ENCODE assay signal across 14 cellular contexts in genomic region chr3:197308591-197308990, GRCh38. TPM values are rescaled to one million over a fixed set of nuclear protein-coding genes. Genes with fewer than 3 reads are reported as not detected.
A peak's percentile ranks its signal among the peaks of the same experiment; 100 is the strongest.
DNase-seq lines count a peak whose midpoint lies in the region; ATAC-seq, FAIRE-seq and TF ChIP-seq lines count a peak whose summit lies in the region.
"Had no signal": no experiment of that assay in that cellular context is flagged by ENCODE, and none has a peak within 500 bp of the region (broad histone marks: within the 10 kb centered on the region; RNA-seq: fewer than 3 reads in every experiment).

No MANE protein-coding gene starts in this region.

- FAIRE-seq in HTR-8/SVneo (lab: Jason Lieb, UNC): no peak

- no peaks in the 10 kb centered on the region for H3K9me3 Mint-ChIP-seq in activated T-helper 1 cell treated with anti-CD3 and anti-CD28 coated beads, Interleukin-12 subunit alpha, Interleukin-12 subunit beta, Interleukin-2, Interleukin-4 antibody, amounts not matched to agents 30 ng/mL and 10 ng/mL and 1 ng/mL, durations not matched to agents 14 hours and 24 hours and 36 hours
- H3K9me3 Mint-ChIP-seq: stimulated activated naive CD8-positive, alpha-beta T cell treated with anti-CD3 and anti-CD28 coated beads, Interleukin-15, Interleukin-2, amounts not matched to agents 100 ng/mL and 50 ng/mL, for 24 hours had no signal

- no peak overlapping the region for H3K4me3 Mint-ChIP-seq in activated T-helper 1 cell treated with anti-CD3 and anti-CD28 coated beads, Interleukin-12 subunit alpha, Interleukin-12 subunit beta, Interleukin-2, Interleukin-4 antibody, amounts not matched to agents 30 ng/mL and 10 ng/mL and 1 ng/mL, durations not matched to agents 14 hours and 24 hours and 36 hours
- H3K4me3 Mint-ChIP-seq: activated B cell treated with CpG ODN at 0.5 μM for 24 hours; B cell; naive B cell; stimulated activated naive CD8-positive, alpha-beta T cell treated with anti-CD3 and anti-CD28 coated beads, Interleukin-15, Interleukin-2, amounts not matched to agents 100 ng/mL and 50 ng/mL, for 24 hours had no signal

- ATAC-seq in left ventricle myocardium superior: peak; percentile 22
- ATAC-seq in HG03460 (IDR thresholded peaks at IDR 0.05; ENCODE audit: unreplicated experiment): no peak
- ATAC-seq in GM18907 (IDR thresholded peaks at IDR 0.05; ENCODE audit: unreplicated experiment): no peak

- H3K27ac Mint-ChIP-seq in activated T-helper 1 cell treated with anti-CD3 and anti-CD28 coated beads, Interleukin-12 subunit alpha, Interleukin-12 subunit beta, Interleukin-2, Interleukin-4 antibody, amounts not matched to agents 30 ng/mL and 10 ng/mL and 1 ng/mL, durations not matched to agents 14 hours and 24 hours and 36 hours: peak overlapping the region; percentile 50
- H3K27ac Mint-ChIP-seq: activated B cell treated with CpG ODN at 0.5 μM for 24 hours; B cell; stimulated activated naive CD8-positive, alpha-beta T cell treated with anti-CD3 and anti-CD28 coated beads, Interleukin-15, Interleukin-2, amounts not matched to agents 100 ng/mL and 50 ng/mL, for 24 hours had no signal

- H3K9me3 ChIP-seq in uterus: no peaks in the 10 kb centered on the region
- H3K9me3 ChIP-seq: HAP-1 had no signal

- peaks cover 48% of the 10 kb centered on the region for H3K4me1 Mint-ChIP-seq in activated T-helper 1 cell treated with anti-CD3 and anti-CD28 coated beads, Interleukin-12 subunit alpha, Interleukin-12 subunit beta, Interleukin-2, Interleukin-4 antibody, amounts not matched to agents 30 ng/mL and 10 ng/mL and 1 ng/mL, durations not matched to agents 14 hours and 24 hours and 36 hours (ENCODE audit: low read depth)
- H3K4me1 Mint-ChIP-seq: naive B cell had no signal

- peaks cover 8% of the 10 kb centered on the region for H3K27me3 Mint-ChIP-seq in activated T-helper 1 cell treated with anti-CD3 and anti-CD28 coated beads, Interleukin-12 subunit alpha, Interleukin-12 subunit beta, Interleukin-2, Interleukin-4 antibody, amounts not matched to agents 30 ng/mL and 10 ng/mL and 1 ng/mL, durations not matched to agents 14 hours and 24 hours and 36 hours (ENCODE audit: insufficient read depth)

- peaks cover 0 to 4% of the 10 kb centered on the region in 2 donors for H3K4me1 ChIP-seq in uterus

- no peaks in the 10 kb centered on the region for H3K27me3 ChIP-seq in uterus

- no peaks in the 10 kb centered on the region for H3K36me3 ChIP-seq in uterus
- H3K36me3 ChIP-seq: HAP-1 had no signal

- TF ChIP-seq POLR2A in uterus (IDR thresholded peaks at IDR 0.05): no peak

- TF ChIP-seq CTCF in foreskin fibroblast (IDR thresholded peaks at IDR 0.05; ENCODE audit: low read depth, low read length) (no peak), uterus (IDR thresholded peaks at IDR 0.05) (no peak)

- no peak for DNase-seq in left ventricle myocardium superior
- no peak for DNase-seq in cardiac septum (ENCODE audit: low spot score)
- DNase-seq in activated T-helper 1 cell treated with anti-CD3 and anti-CD28 coated beads, Interleukin-12 subunit alpha, Interleukin-12 subunit beta, Interleukin-2, Interleukin-4 antibody, amounts not matched to agents 30 ng/mL and 10 ng/mL and 1 ng/mL, durations not matched to agents 14 hours and 24 hours and 36 hours (ENCODE audit: low spot score): no peak
- peak; percentile 23 to 62 for DNase-seq in foreskin fibroblast
- no peak for DNase-seq in uterus
- no peak for DNase-seq in HTR-8/SVneo (ENCODE audit: insufficient read length, low spot score)
- DNase-seq: activated B cell treated with CpG ODN at 0.5 μM for 24 hours; activated effector memory CD4-positive, alpha-beta T cell treated with Interleukin-2 at 50 U/mL for 16 hours; naive B cell had no signal

- H3K27ac ChIP-seq in uterus: peak overlapping the region; percentile 22 to 40

- H3K36me3 Mint-ChIP-seq in activated T-helper 1 cell treated with anti-CD3 and anti-CD28 coated beads, Interleukin-12 subunit alpha, Interleukin-12 subunit beta, Interleukin-2, Interleukin-4 antibody, amounts not matched to agents 30 ng/mL and 10 ng/mL and 1 ng/mL, durations not matched to agents 14 hours and 24 hours and 36 hours (ENCODE audit: low read depth): no peaks in the 10 kb centered on the region
- H3K36me3 Mint-ChIP-seq: naive B cell had no signal

- H3K4me3 ChIP-seq in foreskin fibroblast (ENCODE audit: low read depth in 1 of 2, low read length in 2 of 2) (no peak overlapping the region), uterus (no peak overlapping the region)
- H3K4me3 ChIP-seq: HAP-1 had no signal

- intact Hi-C loops in left ventricle myocardium superior (cut with micrococcal nuclease): no loop called here
- intact Hi-C loops in cardiac septum (cut with DNase I): no loop called here
- intact Hi-C loops in activated T-helper 1 cell treated with anti-CD3 and anti-CD28 coated beads, Interleukin-12 subunit alpha, Interleukin-12 subunit beta, Interleukin-2, Interleukin-4 antibody, amounts not matched to agents 30 ng/mL and 10 ng/mL and 1 ng/mL, durations not matched to agents 14 hours and 24 hours and 36 hours (cut with micrococcal nuclease): no loop called here
- intact Hi-C loops in uterus (cut with DNase I; ENCODE audit: low total_unique reads): no loop called here

RNA-seq across cellular contexts. Expression of gene DLG1, which starts 10.2 kb away (rescaled TPM):
- total RNA-seq in left ventricle myocardium superior (44.6 TPM), cardiac septum (113 TPM), uterus (100 to 1,000 TPM in 2 of 4 donors, 10 to 100 TPM in 2; 24.1 to 139 (median 82.9) TPM)
- 85.0 and 87.1 TPM in 2 replicates for total RNA-seq in activated T-helper 1 cell treated with anti-CD3 and anti-CD28 coated beads, Interleukin-12 subunit alpha, Interleukin-12 subunit beta, Interleukin-2, Interleukin-4 antibody, amounts not matched to agents 30 ng/mL and 10 ng/mL and 1 ng/mL, durations not matched to agents 14 hours and 24 hours and 36 hours

Comparison
In these comparisons a context has a peak if more than half of its experiments do, and no peak if none do; other contexts are left out.
1. DNase-seq: peak in foreskin fibroblast (2 of 2); none in left ventricle myocardium superior (single experiment), cardiac septum (single experiment), activated T-helper 1 cell treated with anti-CD3 and anti-CD28 coated beads, Interleukin-12 subunit alpha, Interleukin-12 subunit beta, Interleukin-2, Interleukin-4 antibody, amounts not matched to agents 30 ng/mL and 10 ng/mL and 1 ng/mL, durations not matched to agents 14 hours and 24 hours and 36 hours (single experiment), uterus (0 of 2) and HTR-8/SVneo (single experiment).